ENCODE assay signal across 1 cellular context in the genomic region with DNA sequence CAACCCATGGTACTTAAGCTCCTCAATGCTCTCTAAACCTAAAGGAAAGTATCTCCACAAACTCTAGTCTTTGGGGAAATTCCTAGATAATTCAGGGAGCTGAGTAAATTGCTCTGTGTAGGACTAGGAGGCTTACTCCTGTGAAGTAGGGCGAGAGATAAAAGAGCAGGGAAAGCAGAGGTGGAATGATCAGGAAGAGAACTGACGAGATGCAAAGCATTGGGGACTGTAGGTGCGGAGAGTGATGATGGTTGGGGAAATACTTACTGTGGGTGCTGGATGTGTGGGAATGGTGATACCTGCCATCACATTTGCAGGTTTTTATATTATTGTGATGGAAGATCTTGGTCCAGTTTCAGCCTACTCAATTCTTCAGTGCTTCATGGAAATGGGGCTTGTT.
TF ChIP-seq lines count a peak whose summit lies in the region.

No MANE protein-coding gene starts in this region.

TF ChIP-seq in HEK293T, 16 proteins besides CTCF, POLR2A, EP300 and RAD21:
- TF ChIP-seq TARDBP (IDR thresholded peaks at IDR 0.05) (no peak), HDGF (IDR thresholded peaks at IDR 0.05; ENCODE audit: borderline replicate concordance) (no peak), ARNT (IDR thresholded peaks at IDR 0.05) (no peak), SP1 (IDR thresholded peaks at IDR 0.05) (no peak), NFRKB (IDR thresholded peaks at IDR 0.05) (no peak), ELF4 (IDR thresholded peaks at IDR 0.05) (no peak), LEF1 (IDR thresholded peaks at IDR 0.05; ENCODE audit: borderline replicate concordance) (no peak), ZNF384 (IDR thresholded peaks at IDR 0.05) (no peak), SUZ12 (IDR thresholded peaks at IDR 0.05) (no peak), BHLHE40 (IDR thresholded peaks at IDR 0.05; ENCODE audit: borderline replicate concordance) (no peak), FOXA1 (IDR thresholded peaks at IDR 0.05) (no peak)
- TF ChIP-seq, protein P1, sequence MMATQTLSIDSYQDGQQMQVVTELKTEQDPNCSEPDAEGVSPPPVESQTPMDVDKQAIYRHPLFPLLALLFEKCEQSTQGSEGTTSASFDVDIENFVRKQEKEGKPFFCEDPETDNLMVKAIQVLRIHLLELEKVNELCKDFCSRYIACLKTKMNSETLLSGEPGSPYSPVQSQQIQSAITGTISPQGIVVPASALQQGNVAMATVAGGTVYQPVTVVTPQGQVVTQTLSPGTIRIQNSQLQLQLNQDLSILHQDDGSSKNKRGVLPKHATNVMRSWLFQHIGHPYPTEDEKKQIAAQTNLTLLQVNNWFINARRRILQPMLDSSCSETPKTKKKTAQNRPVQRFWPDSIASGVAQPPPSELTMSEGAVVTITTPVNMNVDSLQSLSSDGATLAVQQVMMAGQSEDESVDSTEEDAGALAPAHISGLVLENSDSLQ (IDR thresholded peaks at IDR 0.05): no peak
